27 cellular contexts compared by ENCODE assay signal in the genomic region with DNA sequence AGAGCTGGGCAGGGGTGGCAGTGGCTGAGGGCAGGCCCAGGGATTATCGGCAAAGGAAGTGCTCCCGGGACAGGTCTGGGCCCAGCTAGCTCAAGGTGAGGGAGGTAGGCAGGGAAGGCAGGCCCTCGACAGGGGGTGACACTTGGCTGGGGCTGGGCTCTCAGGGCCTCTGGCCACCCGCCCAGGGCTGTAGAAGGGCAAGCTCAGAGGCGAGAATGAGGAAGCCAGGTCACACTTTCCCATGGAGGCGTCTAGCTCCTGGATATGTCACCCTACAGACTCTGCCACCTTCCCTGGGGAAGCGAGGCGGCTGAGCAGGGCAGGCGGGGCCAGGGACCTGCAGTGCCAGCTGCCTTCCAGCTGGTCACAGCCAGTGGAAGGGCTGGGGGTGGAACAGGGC. TPM values are rescaled to one million over a fixed set of nuclear protein-coding genes. Genes with fewer than 3 reads are reported as not detected.
A peak's percentile ranks its signal among the peaks of the same experiment; 100 is the strongest.
DNase-seq lines count a peak whose midpoint lies in the region; ATAC-seq and TF ChIP-seq lines count a peak whose summit lies in the region.
"Had no signal": no experiment of that assay in that cellular context is flagged by ENCODE, and none has a peak within 500 bp of the region (broad histone marks: within the 10 kb centered on the region; RNA-seq: fewer than 3 reads in every experiment).

No MANE protein-coding gene starts in this region.

- TF ChIP-seq POLR2A in esophagus squamous epithelium (IDR thresholded peaks at IDR 0.05) (no peak), transverse colon (IDR thresholded peaks at IDR 0.05) (no peak)

- DNase-seq in Right ventricle myocardium inferior (ENCODE audit: missing footprints) (peak; percentile 15), Right ventricle myocardium superior (no peak), esophagus squamous epithelium (lab: John Stamatoyannopoulos, UW) (no peak), transverse colon (no peak), NCI-H1436 treated with DMSO at 0.1 percent for 48 hours (lab: John Stamatoyannopoulos, UW) (no peak), ureter (ENCODE audit: low spot score) (no peak)
- DNase-seq in stimulated activated naive CD8-positive, alpha-beta T cell treated with anti-CD3 and anti-CD28 coated beads, Interleukin-15, amount 100 ng/mL, for 72 hours: no peak
- DNase-seq: 8988T; AML-193; C1 segment of cervical spinal cord; CD8-positive, alpha-beta memory T cell; DMS53; GDM1; Karpas-422; MV-4-11; NCI-H1105 treated with DMSO at 0.1 percent for 48 hours; NCI-H1694; NCI-H2081; NCI-H446; NCI-H526; OCI-M1; SHP77 treated with DMSO at 0.1 percent for 48 hours had no signal

- no peaks in the 10 kb centered on the region for H3K9me3 Mint-ChIP-seq in stimulated activated naive CD8-positive, alpha-beta T cell treated with anti-CD3 and anti-CD28 coated beads, Interleukin-15, amount 100 ng/mL, for 72 hours
- H3K9me3 Mint-ChIP-seq: CD8-positive, alpha-beta memory T cell; IgD-negative memory B cell had no signal

- H3K27me3 ChIP-seq in esophagus squamous epithelium (no peaks in the 10 kb centered on the region), mucosa of rectum (ENCODE audit: control insufficient read depth in 2 of 2, insufficient read depth in 2 of 2, low read length in 2 of 2) (no peaks in the 10 kb centered on the region), transverse colon (no peaks in the 10 kb centered on the region)

- H3K27ac ChIP-seq in esophagus squamous epithelium (peak overlapping the region; percentile 69 to 85 (median 77)), mucosa of rectum (ENCODE audit: low read depth in 2 of 2, low read length in 2 of 2) (peak overlapping the region; percentile 32 to 46), transverse colon (peak overlapping the region; percentile 20 to 53 (median 28))
- H3K27ac ChIP-seq: SK-N-MC had no signal

- no peaks in the 10 kb centered on the region for H3K9me3 ChIP-seq in esophagus squamous epithelium
- no peaks in the 10 kb centered on the region for H3K9me3 ChIP-seq in mucosa of rectum (ENCODE audit: control insufficient read depth in 2 of 2, low read length in 2 of 2)
- H3K9me3 ChIP-seq in transverse colon: no peaks in the 10 kb centered on the region

- H3K27me3 Mint-ChIP-seq in stimulated activated naive CD8-positive, alpha-beta T cell treated with anti-CD3 and anti-CD28 coated beads, Interleukin-15, amount 100 ng/mL, for 72 hours: no peaks in the 10 kb centered on the region
- H3K27me3 Mint-ChIP-seq: CD8-positive, alpha-beta memory T cell; IgD-negative memory B cell had no signal

- intact Hi-C loops in Right ventricle myocardium inferior (cut with DNase I): no loop called here
- intact Hi-C loops in Right ventricle myocardium superior (cut with DNase I): no loop called here
- intact Hi-C loops in esophagus squamous epithelium (cut with DNase I): no loop called here
- intact Hi-C loops in transverse colon (cut with DNase I; ENCODE audit: low total_unique reads): no loop called here

- H3K9ac ChIP-seq in mucosa of rectum (ENCODE audit: low read depth in 1 of 2, low read length in 2 of 2): peak overlapping the region in 1 of 2 donors; percentile 27

- in situ Hi-C loops in transverse colon (cut with MboI; ENCODE audit: low pct_ligation_motif_present in 1 of 4, low pct_unique_long_range_greater_than_20kb in 1 of 4, low sequenced_read_pairs in 3 of 4): no loop called here

- ATAC-seq in Right ventricle myocardium inferior (no peak), Right ventricle myocardium superior (ENCODE audit: poor library complexity) (no peak)
- no peak for ATAC-seq in stimulated activated naive CD8-positive, alpha-beta T cell treated with anti-CD3 and anti-CD28 coated beads, Interleukin-15, amount 100 ng/mL, for 72 hours

- TF ChIP-seq EP300 in transverse colon (IDR thresholded peaks at IDR 0.05; ENCODE audit: low read depth): no peak

- peaks cover 51 to 100% (median 87%) of the 10 kb centered on the region in 3 donors for H3K4me1 ChIP-seq in esophagus squamous epithelium
- H3K4me1 ChIP-seq in mucosa of rectum (ENCODE audit: control insufficient read depth in 2 of 2, insufficient read depth in 2 of 2, low read length in 2 of 2): peaks cover 31 to 58% of the 10 kb centered on the region in 2 donors
- H3K4me1 ChIP-seq in transverse colon: peaks cover 15 to 50% (median 35%) of the 10 kb centered on the region in 4 donors

- H3K4me3 Mint-ChIP-seq in stimulated activated naive CD8-positive, alpha-beta T cell treated with anti-CD3 and anti-CD28 coated beads, Interleukin-15, amount 100 ng/mL, for 72 hours: no peak overlapping the region
- H3K4me3 Mint-ChIP-seq: IgD-negative memory B cell had no signal

- H3K27ac Mint-ChIP-seq in stimulated activated naive CD8-positive, alpha-beta T cell treated with anti-CD3 and anti-CD28 coated beads, Interleukin-15, amount 100 ng/mL, for 72 hours: no peak overlapping the region

- TF ChIP-seq CTCF in esophagus squamous epithelium (IDR thresholded peaks at IDR 0.05) (no peak), transverse colon (IDR thresholded peaks at IDR 0.05) (no peak)

- peaks cover 20% of the 10 kb centered on the region for H3K4me1 Mint-ChIP-seq in stimulated activated naive CD8-positive, alpha-beta T cell treated with anti-CD3 and anti-CD28 coated beads, Interleukin-15, amount 100 ng/mL, for 72 hours
- H3K4me1 Mint-ChIP-seq: IgD-negative memory B cell had no signal

- H3K4me3 ChIP-seq in esophagus squamous epithelium (no peak overlapping the region), mucosa of rectum (ENCODE audit: low read length in 2 of 2) (no peak overlapping the region), transverse colon (no peak overlapping the region)
- H3K4me3 ChIP-seq: SK-N-MC had no signal

- WGBS in esophagus squamous epithelium, 2 donors: 60 to 77% methylated on average over 2 to 6 of the region's 9 CpGs
- WGBS in transverse colon (ENCODE audit: low coverage in 1 of 2), 2 donors: 56% methylated on average over 9 of the region's 9 CpGs; no CpG with 5 or more reads in 1 of the 2 donors

- peaks cover 0 to 68% (median 3%) of the 10 kb centered on the region in 3 donors for H3K36me3 ChIP-seq in esophagus squamous epithelium
- H3K36me3 ChIP-seq in mucosa of rectum (ENCODE audit: control insufficient read depth in 2 of 2, insufficient read depth in 2 of 2, low read length in 2 of 2): peaks cover 14 to 15% of the 10 kb centered on the region in 2 donors
- H3K36me3 ChIP-seq in transverse colon: no peaks in the 10 kb centered on the region

RNA-seq across cellular contexts. Expression of gene FAM83G, which starts 19.1 kb away (rescaled TPM):
- total RNA-seq in Right ventricle myocardium inferior: 2.7 TPM
- 1.9 TPM for total RNA-seq in Right ventricle myocardium superior
- total RNA-seq in esophagus squamous epithelium: 100 to 1,000 TPM in 1 of 4 donors, 10 to 100 TPM in 3; 44.3 to 157 (median 71.3) TPM
- 10 to 100 TPM; 33.6 to 75.6 (median 39.4) TPM for total RNA-seq in transverse colon
- total RNA-seq in ureter: 8.3 TPM

RNA-seq across cellular contexts. Expression of gene SLC5A10, which starts 33.5 kb away (rescaled TPM):
- total RNA-seq in Right ventricle myocardium inferior: not detected
- not detected for total RNA-seq in Right ventricle myocardium superior
- total RNA-seq in esophagus squamous epithelium: under 1 TPM in 3 of 4 donors, not detected in 1; 0.40 to 0.76 (median 0.53) TPM
- not detected for total RNA-seq in transverse colon
- total RNA-seq in ureter: not detected
- total RNA-seq: CD8-positive, alpha-beta memory T cell; H4; M059J had no signal
